In genomic region chr6:32127717-32128592, GRCh38 we compare ENCODE assay signal across 8 cellular contexts. TPM values are rescaled to one million over a fixed set of nuclear protein-coding genes. Genes with fewer than 3 reads are reported as not detected.
DNase-seq lines count a peak whose midpoint lies in the region; ATAC-seq and TF ChIP-seq lines count a peak whose summit lies in the region.

ATF6B (minus strand) TSS chr6:32128246; CDS start chr6:32128207, 39 bp downstream.

- ATAC-seq in GM19043 (IDR thresholded peaks at IDR 0.05; ENCODE audit: low read depth, unreplicated experiment) (peak; percentile 84), HG03378 (IDR thresholded peaks at IDR 0.05; ENCODE audit: unreplicated experiment) (peak; percentile 81)

- DNase-seq in AG10803 (ENCODE audit: low read depth) (peak; percentile 100), NCI-H460 (ENCODE audit: extremely low read depth, low read depth) (peak; percentile 98), cerebellar nuclear complex (lab: John Stamatoyannopoulos, UW) (peak; percentile 96 to 98), islet precursor cell (peak; percentile 99)
- peak; percentile 92 for DNase-seq in activated CD4-positive, CD25-positive, alpha-beta regulatory T cell treated with anti-CD3 and anti-CD28 coated beads, Interleukin-2, amount 50 U/mL, for 72 hours
- DNase-seq in stimulated activated CD4-positive, alpha-beta T cell treated with anti-CD3 and anti-CD28 coated beads, Interleukin-12 subunit alpha, Interleukin-12 subunit beta, amount 100 ng/mL, for 48 hours (ENCODE audit: low read depth in 2 of 3, low spot score in 1 of 3) = peak; percentile 96

- no peak for TF ChIP-seq CTCF in AG10803 (conservative IDR thresholded peaks at IDR 0.05; ENCODE audit: low read length)

- peak within 1 kb of the TSS; percentile 100 for H3K4me3 ChIP-seq in AG10803 (ENCODE audit: low read length)

RNA-seq across cellular contexts. Expression of gene ATF6B, which starts in this region (rescaled TPM):
- total RNA-seq in NCI-H460 (2014; rRNA removed; shearing (Covaris generic)) = 20.7 and 26.2 TPM in 2 replicates
- 68.3 and 79.3 TPM in 2 replicates for polyA plus RNA-seq in NCI-H460 (2014; cell fraction: nucleus; rRNA removed)

Comparison
In these comparisons a context has a peak if more than half of its experiments do, and no peak if none do; other contexts are left out.
1. Peak in every context shown above with its lines: DNase-seq, ATAC-seq and H3K4me3 ChIP-seq.